In the genomic region with DNA sequence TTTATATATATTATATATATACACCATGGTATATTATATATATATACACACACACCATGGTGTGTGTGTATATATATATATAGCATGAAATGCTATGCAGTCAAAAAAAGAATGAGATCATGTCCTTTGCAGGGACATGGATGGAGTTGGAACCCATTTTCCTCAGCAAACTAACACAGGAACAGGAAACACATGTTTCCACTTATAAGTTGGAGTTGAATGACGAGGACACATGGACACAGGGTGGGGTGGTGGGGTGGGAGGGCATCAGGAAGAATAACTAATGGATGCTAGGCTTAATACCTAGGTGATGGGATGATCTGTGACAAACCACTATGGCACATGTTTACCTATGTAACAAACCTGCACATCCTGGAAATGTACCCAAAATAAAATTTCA, we compare ENCODE assay signal across 30 cellular contexts.
"Had no signal": no experiment of that assay in that cellular context is flagged by ENCODE, and none has a peak within 500 bp of the region (broad histone marks: within the 10 kb centered on the region; RNA-seq: fewer than 3 reads in every experiment).

No MANE protein-coding gene starts in this region.

- DNase-seq: activated CD4-positive, alpha-beta T cell treated with anti-CD3 and anti-CD28 coated beads for 1 hour; activated CD4-positive, alpha-beta T cell treated with anti-CD3 and anti-CD28 coated beads for 48 hours; activated CD4-positive, alpha-beta T cell treated with anti-CD3 and anti-CD28 coated beads, Interleukin-2, amount 50 U/mL, for 48 hours; activated CD4-positive, CD25-positive, alpha-beta regulatory T cell; activated CD8-positive, alpha-beta T cell treated with anti-CD3 and anti-CD28 coated beads, Interleukin-2, amount 10 ng/mL, durations not matched to agents 7 days and 5 days; activated gamma-delta T cell; activated naive CD4-positive, alpha-beta T cell treated with Interleukin-2 at 50 U/mL for 16 hours; activated naive CD8-positive, alpha-beta T cell treated with anti-CD3 and anti-CD28 coated beads, Interleukin-2, amount 10 ng/mL, durations not matched to agents 7 days and 5 days; activated T-cell treated with anti-CD3 and anti-CD28 coated beads, Interleukin-2, amount 50 U/mL, for 24 hours; amygdala; colonic mucosa; KG1; MM.1S; NCI-H1048; NCI-H1105 treated with DMSO at 0.1 percent for 48 hours; NCI-H1436; NCI-H1694; NCI-H1930; NCI-H2081 treated with DMSO at 0.1 percent for 48 hours; NCI-H2171; NCI-H510A; NCI-H526; NCI-H748 treated with DMSO at 0.1 percent for 48 hours; NK-92 treated with Interleukin-12 subunit alpha and Interleukin-12 subunit beta, amount 100 ng/mL, for 24 hours; PC-3; Peyer's patch; RPMI8226; SHP77 treated with DMSO at 0.1 percent for 48 hours; T1000; WERI-Rb-1 had no signal
